In genomic region chr6:129709451-129709908, GRCh38 we compare ENCODE assay signal across 1 cellular context.
TF ChIP-seq lines count a peak whose summit lies in the region.

No MANE protein-coding gene starts in this region.

TF ChIP-seq in GM12878, 131 proteins besides CTCF, POLR2A, EP300 and RAD21:
- TF ChIP-seq, protein P1, sequence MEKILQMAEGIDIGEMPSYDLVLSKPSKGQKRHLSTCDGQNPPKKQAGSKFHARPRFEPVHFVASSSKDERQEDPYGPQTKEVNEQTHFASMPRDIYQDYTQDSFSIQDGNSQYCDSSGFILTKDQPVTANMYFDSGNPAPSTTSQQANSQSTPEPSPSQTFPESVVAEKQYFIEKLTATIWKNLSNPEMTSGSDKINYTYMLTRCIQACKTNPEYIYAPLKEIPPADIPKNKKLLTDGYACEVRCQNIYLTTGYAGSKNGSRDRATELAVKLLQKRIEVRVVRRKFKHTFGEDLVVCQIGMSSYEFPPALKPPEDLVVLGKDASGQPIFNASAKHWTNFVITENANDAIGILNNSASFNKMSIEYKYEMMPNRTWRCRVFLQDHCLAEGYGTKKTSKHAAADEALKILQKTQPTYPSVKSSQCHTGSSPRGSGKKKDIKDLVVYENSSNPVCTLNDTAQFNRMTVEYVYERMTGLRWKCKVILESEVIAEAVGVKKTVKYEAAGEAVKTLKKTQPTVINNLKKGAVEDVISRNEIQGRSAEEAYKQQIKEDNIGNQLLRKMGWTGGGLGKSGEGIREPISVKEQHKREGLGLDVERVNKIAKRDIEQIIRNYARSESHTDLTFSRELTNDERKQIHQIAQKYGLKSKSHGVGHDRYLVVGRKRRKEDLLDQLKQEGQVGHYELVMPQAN (conservative IDR thresholded peaks at IDR 0.05): 0 out of 2 replicates have a peak, but pooled peaks have one; percentile 38
- no peak for TF ChIP-seq BCL11A (IDR thresholded peaks at IDR 0.05; ENCODE audit: low read depth, low read length)
- no peak for TF ChIP-seq MLLT1 (IDR thresholded peaks at IDR 0.05)
- TF ChIP-seq POLR2AphosphoS5 (IDR thresholded peaks at IDR 0.05; ENCODE audit: low read length): no peak
- no peak for TF ChIP-seq CBX3 (IDR thresholded peaks at IDR 0.05; ENCODE audit: borderline replicate concordance, low read depth)
- TF ChIP-seq KAT2A (conservative IDR thresholded peaks at IDR 0.05; ENCODE audit: control insufficient read depth, low read depth, low read length): no peak
- TF ChIP-seq NRF1 (conservative IDR thresholded peaks at IDR 0.05; ENCODE audit: low read depth, low read length): no peak
- TF ChIP-seq NR2C1 (IDR thresholded peaks at IDR 0.05): no peak
- no peak for TF ChIP-seq BACH1 (IDR thresholded peaks at IDR 0.05; ENCODE audit: borderline replicate concordance)
- TF ChIP-seq SPI1 (IDR thresholded peaks at IDR 0.05; ENCODE audit: borderline replicate concordance, insufficient read depth, low read depth, low read length): 0 out of 2 replicates have a peak, but pooled peaks have one; percentile 39
- peak; percentile 63; the same call in 1 of the 2 replicates for TF ChIP-seq ZSCAN29 (IDR thresholded peaks at IDR 0.05)
- 0 out of 2 replicates have a peak, but pooled peaks have one; percentile 35 for TF ChIP-seq TARDBP (IDR thresholded peaks at IDR 0.05; ENCODE audit: borderline replicate concordance)
- no peak for TF ChIP-seq RCOR1 (conservative IDR thresholded peaks at IDR 0.05; ENCODE audit: low read depth, low read length)
- TF ChIP-seq ZBTB11 (CRISPR knock-in tag; IDR thresholded peaks at IDR 0.05): no peak
- TF ChIP-seq JUNB (IDR thresholded peaks at IDR 0.05): no peak
- no peak for TF ChIP-seq RAD51 (IDR thresholded peaks at IDR 0.05)
- no peak for TF ChIP-seq CHD1 (IDR thresholded peaks at IDR 0.05; ENCODE audit: low read depth, low read length)
- TF ChIP-seq ZBED1 (IDR thresholded peaks at IDR 0.05; ENCODE audit: borderline replicate concordance): no peak
- no peak for TF ChIP-seq MTA3 (IDR thresholded peaks at IDR 0.05; ENCODE audit: borderline replicate concordance, low read length)
- TF ChIP-seq, protein P2, sequence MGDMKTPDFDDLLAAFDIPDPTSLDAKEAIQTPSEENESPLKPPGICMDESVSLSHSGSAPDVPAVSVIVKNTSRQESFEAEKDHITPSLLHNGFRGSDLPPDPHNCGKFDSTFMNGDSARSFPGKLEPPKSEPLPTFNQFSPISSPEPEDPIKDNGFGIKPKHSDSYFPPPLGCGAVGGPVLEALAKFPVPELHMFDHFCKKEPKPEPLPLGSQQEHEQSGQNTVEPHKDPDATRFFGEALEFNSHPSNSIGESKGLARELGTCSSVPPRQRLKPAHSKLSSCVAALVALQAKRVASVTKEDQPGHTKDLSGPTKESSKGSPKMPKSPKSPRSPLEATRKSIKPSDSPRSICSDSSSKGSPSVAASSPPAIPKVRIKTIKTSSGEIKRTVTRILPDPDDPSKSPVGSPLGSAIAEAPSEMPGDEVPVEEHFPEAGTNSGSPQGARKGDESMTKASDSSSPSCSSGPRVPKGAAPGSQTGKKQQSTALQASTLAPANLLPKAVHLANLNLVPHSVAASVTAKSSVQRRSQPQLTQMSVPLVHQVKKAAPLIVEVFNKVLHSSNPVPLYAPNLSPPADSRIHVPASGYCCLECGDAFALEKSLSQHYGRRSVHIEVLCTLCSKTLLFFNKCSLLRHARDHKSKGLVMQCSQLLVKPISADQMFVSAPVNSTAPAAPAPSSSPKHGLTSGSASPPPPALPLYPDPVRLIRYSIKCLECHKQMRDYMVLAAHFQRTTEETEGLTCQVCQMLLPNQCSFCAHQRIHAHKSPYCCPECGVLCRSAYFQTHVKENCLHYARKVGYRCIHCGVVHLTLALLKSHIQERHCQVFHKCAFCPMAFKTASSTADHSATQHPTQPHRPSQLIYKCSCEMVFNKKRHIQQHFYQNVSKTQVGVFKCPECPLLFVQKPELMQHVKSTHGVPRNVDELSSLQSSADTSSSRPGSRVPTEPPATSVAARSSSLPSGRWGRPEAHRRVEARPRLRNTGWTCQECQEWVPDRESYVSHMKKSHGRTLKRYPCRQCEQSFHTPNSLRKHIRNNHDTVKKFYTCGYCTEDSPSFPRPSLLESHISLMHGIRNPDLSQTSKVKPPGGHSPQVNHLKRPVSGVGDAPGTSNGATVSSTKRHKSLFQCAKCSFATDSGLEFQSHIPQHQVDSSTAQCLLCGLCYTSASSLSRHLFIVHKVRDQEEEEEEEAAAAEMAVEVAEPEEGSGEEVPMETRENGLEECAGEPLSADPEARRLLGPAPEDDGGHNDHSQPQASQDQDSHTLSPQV (IDR thresholded peaks at IDR 0.05): no peak
- no peak for TF ChIP-seq MTA2 (IDR thresholded peaks at IDR 0.05; ENCODE audit: low read depth)
- no peak for TF ChIP-seq IKZF2 (IDR thresholded peaks at IDR 0.05)
- TF ChIP-seq E2F8 (IDR thresholded peaks at IDR 0.05; ENCODE audit: low read depth, partially characterized antibody): no peak
- no peak for TF ChIP-seq PBX3 (IDR thresholded peaks at IDR 0.05; ENCODE audit: insufficient replicate concordance, low read depth, low read length)
- TF ChIP-seq SREBF1 (IDR thresholded peaks at IDR 0.05; ENCODE audit: low read length): no peak
- no peak for TF ChIP-seq ASH2L (IDR thresholded peaks at IDR 0.05; ENCODE audit: borderline replicate concordance, low read depth)
